ENCODE assay signal across 19 cellular contexts in genomic region chr3:150081084-150081483, GRCh38.
DNase-seq lines count a peak whose midpoint lies in the region; ATAC-seq, FAIRE-seq and TF ChIP-seq lines count a peak whose summit lies in the region.
"Had no signal": no experiment of that assay in that cellular context is flagged by ENCODE, and none has a peak within 500 bp of the region (broad histone marks: within the 10 kb centered on the region; RNA-seq: fewer than 3 reads in every experiment).

No MANE protein-coding gene starts in this region.

- ATAC-seq in HG03045 (IDR thresholded peaks at IDR 0.05; ENCODE audit: unreplicated experiment) (no peak), HG03442 (IDR thresholded peaks at IDR 0.05; ENCODE audit: unreplicated experiment) (no peak), GM19324 (IDR thresholded peaks at IDR 0.05; ENCODE audit: low FRiP score, unreplicated experiment) (no peak)
- ATAC-seq: HepG2 had no signal

- H3K4me2 ChIP-seq in parathyroid adenoma (ENCODE audit: low read length) = no peak overlapping the region
- H3K4me2 ChIP-seq: hepatocyte had no signal

- H3K4me1 ChIP-seq in parathyroid adenoma = no peaks in the 10 kb centered on the region

- H3K27ac ChIP-seq in RWPE1 (no peak overlapping the region), epithelial cell of prostate (peak overlapping the region; percentile 73), parathyroid adenoma (no peak overlapping the region)

- no peak overlapping the region for H3K9ac ChIP-seq in parathyroid adenoma

- no peak overlapping the region for H3K4me3 ChIP-seq in parathyroid adenoma (ENCODE audit: low read depth, low read length)
- H3K4me3 ChIP-seq: hepatocyte had no signal

- H2AFZ ChIP-seq in parathyroid adenoma = peak overlapping the region; percentile 35
- H2AFZ ChIP-seq: hepatocyte had no signal

- H3K36me3 ChIP-seq in parathyroid adenoma (ENCODE audit: control insufficient read depth, insufficient read depth, low read length) = no peaks in the 10 kb centered on the region

- H3K9me3 ChIP-seq in parathyroid adenoma (ENCODE audit: control insufficient read depth, low read length) = no peaks in the 10 kb centered on the region

- no peak for DNase-seq in H54 (ENCODE audit: insufficient read length, low spot score)
- DNase-seq in RWPE1 (ENCODE audit: low spot score) = peak; percentile 31
- DNase-seq in epithelial cell of prostate (ENCODE audit: low read depth, low spot score) = peak; percentile 64
- no peak for DNase-seq in hippocampal formation (lab: John Stamatoyannopoulos, UW)
- DNase-seq: activated effector memory CD4-positive, alpha-beta T cell treated with anti-CD3 and anti-CD28 coated beads, Interleukin-2, amount 50 U/mL, for 16 hours; amygdala; cortex of kidney; kidney glomerular epithelial cell; NCI-H2081; NCI-H748 treated with DMSO at 0.1 percent for 48 hours; stimulated activated CD4-positive, alpha-beta T cell treated with anti-CD3 and anti-CD28 coated beads, Interleukin-4, amount 100 ng/mL, for 1 hour had no signal

- POLR2A ChIA-PET in RWPE1 (lab: Yijun Ruan, JAX; ENCODE audit: low non-redundant PET) = no interaction called here

- no peak for TF ChIP-seq POLR2A in H54 (IDR thresholded peaks at IDR 0.05; ENCODE audit: low read depth, low read length)

- peak; percentile 89 for FAIRE-seq in H54 (lab: Jason Lieb, UNC)
- FAIRE-seq: GM18507, GM19239, HepG2 had no signal

- CTCF ChIA-PET in RWPE1 (lab: Yijun Ruan, JAX) = interaction anchor here (0.8 kb wide), 1 partner anchor 35 kb away, joined by 3 read pairs; no protein-coding TSS in a partner anchor

- H3K27me3 ChIP-seq in parathyroid adenoma (ENCODE audit: control insufficient read depth, insufficient read depth, low read length) = no peaks in the 10 kb centered on the region
- H3K27me3 ChIP-seq: hepatocyte had no signal

- no peaks in the 10 kb centered on the region for H3K79me2 ChIP-seq in parathyroid adenoma
- H3K79me2 ChIP-seq: hepatocyte had no signal

- no peak for TF ChIP-seq CTCF in RWPE1 (conservative IDR thresholded peaks at IDR 0.05; ENCODE audit: low read depth)
- TF ChIP-seq CTCF in parathyroid adenoma (IDR thresholded peaks at IDR 0.05) = no peak

Comparison
In these comparisons a context has a peak if more than half of its experiments do, and no peak if none do; other contexts are left out.
1. DNase-seq: peak in RWPE1 (single experiment) and epithelial cell of prostate (single experiment); none in H54 (single experiment) and hippocampal formation (0 of 2).